Comparison of ENCODE assay signal across 8 cellular contexts in the genomic region with DNA sequence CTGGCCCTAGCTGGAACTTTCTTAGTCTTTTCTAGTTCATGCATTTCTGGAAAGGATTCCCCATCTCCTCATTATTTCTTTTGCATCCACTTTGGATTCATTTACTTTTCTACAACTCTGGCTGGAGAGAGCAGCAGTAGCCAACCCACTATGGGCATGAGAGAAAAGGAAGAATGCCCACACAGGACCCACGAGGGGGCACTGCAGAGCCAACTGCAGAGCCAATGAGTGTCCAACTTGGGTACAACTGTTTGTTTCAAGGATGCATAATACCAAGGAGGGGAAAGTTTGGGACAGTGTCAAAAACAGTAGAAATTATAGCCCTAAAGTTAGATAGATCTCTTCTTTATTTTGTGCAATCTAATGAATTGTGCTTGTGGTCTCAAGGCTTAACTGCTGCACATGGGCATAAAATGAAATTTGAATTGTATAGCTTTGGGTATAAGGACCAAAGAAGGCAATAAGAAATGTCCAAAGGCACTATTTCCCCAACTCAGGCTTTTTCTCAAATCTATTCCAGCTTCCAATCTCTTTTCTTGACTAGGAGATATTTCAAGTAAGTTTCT.
DNase-seq lines count a peak whose midpoint lies in the region; ATAC-seq and TF ChIP-seq lines count a peak whose summit lies in the region.

No MANE protein-coding gene starts in this region.

- no peak for ATAC-seq in HG03139 (IDR thresholded peaks at IDR 0.05; ENCODE audit: unreplicated experiment)

- DNase-seq in AG09319 (ENCODE audit: extremely low read depth, low read depth): no peak
- peak; percentile 10 for DNase-seq in GM20000 (ENCODE audit: low spot score)
- DNase-seq in RPMI8226: peak; percentile 17
- peak; percentile 45 for DNase-seq in iPS-NIHi7 (ENCODE audit: extremely low spot score)
- DNase-seq in lower leg skin (ENCODE audit: low spot score in 2 of 2): no peak
- no peak for DNase-seq in OCI-M2 (lab: John Stamatoyannopoulos, UW; ENCODE audit: unreplicated experiment)
- no peak for DNase-seq in GDM1 (lab: John Stamatoyannopoulos, UW)

- no peak for TF ChIP-seq POLR2A in lower leg skin (IDR thresholded peaks at IDR 0.05)

- TF ChIP-seq CTCF in AG09319 (IDR thresholded peaks at IDR 0.05; ENCODE audit: low read depth, low read length) (peak; percentile 23), GM20000 (IDR thresholded peaks at IDR 0.05; ENCODE audit: extremely low read depth, missing control alignments) (peak; percentile 13), lower leg skin (IDR thresholded peaks at IDR 0.05) (no peak)

- H3K4me3 ChIP-seq in lower leg skin (ENCODE audit: low read depth, poor library complexity, severe bottlenecking): no peak overlapping the region

- WGBS in lower leg skin, 2 donors: 32 to 48% methylated on average over 1 of the region's 1 CpG

- intact Hi-C loops in lower leg skin (cut with DNase I; ENCODE audit: low total_unique reads): no loop called here

Comparison
In these comparisons a context has a peak if more than half of its experiments do, and no peak if none do; other contexts are left out.
1. DNase-seq: peak in GM20000 (single experiment), RPMI8226 (single experiment) and iPS-NIHi7 (single experiment); none in AG09319 (single experiment), lower leg skin (0 of 2), OCI-M2 (single experiment) and GDM1 (single experiment).
2. CTCF ChIP-seq: peak in AG09319 (single experiment) and GM20000 (single experiment); none in lower leg skin (0 of 3).